In genomic region chr3:184362668-184363540, GRCh38 we compare ENCODE assay signal across 8 cellular contexts. TPM values are rescaled to one million over a fixed set of nuclear protein-coding genes. Genes with fewer than 3 reads are reported as not detected.
DNase-seq lines count a peak whose midpoint lies in the region; ATAC-seq lines count a peak whose summit lies in the region.

No MANE protein-coding gene starts in this region.

- H3K4me1 ChIP-seq in BLaER1 treated with 17β-estradiol and CSF1 and Interleukin-3, amounts not matched to agents 10 nM and 100 nM, result peaks cover 31 to 44% (median 40%) of the 10 kb centered on the region in 10 experiments

- peak overlapping the region; percentile 99 for H3K27ac Mint-ChIP-seq in activated CD4-positive, alpha-beta T cell treated with anti-CD3 and anti-CD28 coated beads, Interleukin-2, amount 10 ng/mL, durations not matched to agents 24 days and 14 days

- peak overlapping the region; percentile 80 to 93 (median 90) for H3K9ac ChIP-seq in BLaER1 treated with 17β-estradiol and CSF1 and Interleukin-3, amounts not matched to agents 10 nM and 100 nM

- H3K27me3 Mint-ChIP-seq in activated CD4-positive, alpha-beta T cell treated with anti-CD3 and anti-CD28 coated beads, Interleukin-2, amount 10 ng/mL, durations not matched to agents 24 days and 14 days, result peaks cover 8% of the 10 kb centered on the region

- no peaks in the 10 kb centered on the region for H3K9me3 Mint-ChIP-seq in activated CD4-positive, alpha-beta T cell treated with anti-CD3 and anti-CD28 coated beads, Interleukin-2, amount 10 ng/mL, durations not matched to agents 24 days and 14 days

- H3K27ac ChIP-seq in BLaER1 treated with 17β-estradiol and CSF1 and Interleukin-3, amounts not matched to agents 10 nM and 100 nM, result peak overlapping the region; percentile 84 to 93 (median 90)

- peaks cover 3 to 39% (median 26%) of the 10 kb centered on the region in 11 experiments; a peak in 18 of 22 replicates for H4K20me1 ChIP-seq in BLaER1 treated with 17β-estradiol and CSF1 and Interleukin-3, amounts not matched to agents 10 nM and 100 nM

- H3K27me3 ChIP-seq in BLaER1 treated with 17β-estradiol and CSF1 and Interleukin-3, amounts not matched to agents 10 nM and 100 nM, result no peaks in the 10 kb centered on the region

- peaks cover 31 to 46% (median 37%) of the 10 kb centered on the region in 11 experiments for H3K36me3 ChIP-seq in BLaER1 treated with 17β-estradiol and CSF1 and Interleukin-3, amounts not matched to agents 10 nM and 100 nM

- H3K9me3 ChIP-seq in BLaER1 treated with 17β-estradiol and CSF1 and Interleukin-3, amounts not matched to agents 10 nM and 100 nM (replicated peaks in 1 of 11), result no peaks in the 10 kb centered on the region

- H3K4me3 ChIP-seq in BLaER1 treated with 17β-estradiol and CSF1 and Interleukin-3, amounts not matched to agents 10 nM and 100 nM, result peak overlapping the region; percentile 72 to 91 (median 84)

- H3K4me3 Mint-ChIP-seq in activated CD4-positive, alpha-beta T cell treated with anti-CD3 and anti-CD28 coated beads, Interleukin-2, amount 10 ng/mL, durations not matched to agents 24 days and 14 days, result peak overlapping the region; percentile 98

- peak overlapping the region; percentile 89 to 100 (median 98) for H3K4me2 ChIP-seq in BLaER1 treated with 17β-estradiol and CSF1 and Interleukin-3, amounts not matched to agents 10 nM and 100 nM

- peaks cover 26% of the 10 kb centered on the region for H3K4me1 Mint-ChIP-seq in activated CD4-positive, alpha-beta T cell treated with anti-CD3 and anti-CD28 coated beads, Interleukin-2, amount 10 ng/mL, durations not matched to agents 24 days and 14 days

- ATAC-seq in HG03460 (IDR thresholded peaks at IDR 0.05; ENCODE audit: unreplicated experiment) (peak; percentile 81), left lobe of liver (peak; percentile 74)

- intact Hi-C loops in activated CD4-positive, alpha-beta T cell treated with anti-CD3 and anti-CD28 coated beads, Interleukin-2, amount 10 ng/mL, durations not matched to agents 24 days and 14 days (cut with micrococcal nuclease), result loop anchor here (1.0 to 5.0 kb wide), 7 partner anchors 28 to 726 kb away; partner anchors contain the start of genes EEF1AKMT4, EIF4G1, PSMD2 and VPS8

- peaks cover 35% of the 10 kb centered on the region for H3K36me3 Mint-ChIP-seq in activated CD4-positive, alpha-beta T cell treated with anti-CD3 and anti-CD28 coated beads, Interleukin-2, amount 10 ng/mL, durations not matched to agents 24 days and 14 days (ENCODE audit: low read depth)

- peak; percentile 93 for DNase-seq in GM19240 (ENCODE audit: insufficient read length, low spot score)
- peak; percentile 90 for DNase-seq in NCI-H524 treated with DMSO at 0.1 percent for 48 hours (lab: John Stamatoyannopoulos, UW)
- DNase-seq in activated CD4-positive, alpha-beta T cell treated with anti-CD3 and anti-CD28 coated beads, Interleukin-2, amount 10 ng/mL, durations not matched to agents 24 days and 14 days, result peak; percentile 99
- DNase-seq in cortex of kidney (lab: John Stamatoyannopoulos, UW), result peak; percentile 96
- peak; percentile 97 for DNase-seq in left lobe of liver (ENCODE audit: low spot score)
- DNase-seq in stimulated activated CD4-positive, alpha-beta T cell treated with anti-CD3 and anti-CD28 coated beads, Interleukin-2, amount 100 ng/mL, for 4 hours (ENCODE audit: low read depth), result peak; percentile 88

RNA-seq across cellular contexts. Expression of gene POLR2H, which starts 1.4 kb away (rescaled TPM):
- total RNA-seq in activated CD4-positive, alpha-beta T cell treated with anti-CD3 and anti-CD28 coated beads, Interleukin-2, amount 10 ng/mL, durations not matched to agents 24 days and 14 days, result 159 and 161 TPM in 2 replicates
- total RNA-seq in left lobe of liver, result 33.9 TPM

RNA-seq across cellular contexts. Expression of gene CLCN2, which starts 1.5 kb away (rescaled TPM):
- 8.3 and 8.4 TPM in 2 replicates for total RNA-seq in activated CD4-positive, alpha-beta T cell treated with anti-CD3 and anti-CD28 coated beads, Interleukin-2, amount 10 ng/mL, durations not matched to agents 24 days and 14 days
- total RNA-seq in left lobe of liver, result 4.8 TPM

RNA-seq across cellular contexts. Expression of gene THPO, which starts 15.1 kb away (rescaled TPM):
- not detected in 2 replicates for total RNA-seq in activated CD4-positive, alpha-beta T cell treated with anti-CD3 and anti-CD28 coated beads, Interleukin-2, amount 10 ng/mL, durations not matched to agents 24 days and 14 days
- total RNA-seq in left lobe of liver, result 8.5 TPM

RNA-seq across cellular contexts. Expression of gene CHRD, which starts 16.9 kb away (rescaled TPM):
- 0.07 TPM in 1 of 2 replicates, not detected in the other for total RNA-seq in activated CD4-positive, alpha-beta T cell treated with anti-CD3 and anti-CD28 coated beads, Interleukin-2, amount 10 ng/mL, durations not matched to agents 24 days and 14 days
- total RNA-seq in left lobe of liver, result 88.3 TPM

RNA-seq across cellular contexts. Expression of gene FAM131A, which starts 25.5 kb away (rescaled TPM):
- 8.6 and 8.7 TPM in 2 replicates for total RNA-seq in activated CD4-positive, alpha-beta T cell treated with anti-CD3 and anti-CD28 coated beads, Interleukin-2, amount 10 ng/mL, durations not matched to agents 24 days and 14 days
- total RNA-seq in left lobe of liver, result 2.5 TPM

Comparison
In these comparisons a context has a peak if more than half of its experiments do, and no peak if none do; other contexts are left out.
1. Peak in every context shown above with its lines: DNase-seq, ATAC-seq, H3K4me3 ChIP-seq and H3K27ac ChIP-seq.